ENCODE assay signal across 11 cellular contexts in the genomic region with DNA sequence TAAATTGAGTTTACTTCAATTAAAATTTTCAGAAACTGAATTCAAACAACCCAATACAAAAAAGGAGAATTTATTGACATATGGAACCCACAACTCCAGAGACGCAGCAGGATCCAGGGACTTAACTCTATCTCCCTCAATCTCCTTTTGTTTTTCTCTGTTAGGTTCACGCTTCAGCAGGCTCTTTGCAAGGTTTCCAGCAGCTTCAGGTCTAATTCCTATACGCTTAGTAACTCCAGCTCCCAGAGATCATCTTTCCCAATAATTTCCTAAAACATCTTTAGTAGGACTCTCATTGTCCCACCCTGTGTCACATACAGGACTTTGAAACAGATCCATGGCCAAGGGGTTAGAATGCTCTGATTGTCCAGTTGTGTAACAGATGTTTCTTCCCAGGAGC.
"Had no signal": no experiment of that assay in that cellular context is flagged by ENCODE, and none has a peak within 500 bp of the region (broad histone marks: within the 10 kb centered on the region; RNA-seq: fewer than 3 reads in every experiment).

No MANE protein-coding gene starts in this region.

- H3K4me3 Mint-ChIP-seq: activated naive CD4-positive, alpha-beta T cell treated with anti-CD3 and anti-CD28 coated beads for 36 hours; activated T-helper 1 cell treated with anti-CD3 and anti-CD28 coated beads, Interleukin-12 subunit alpha, Interleukin-12 subunit beta, Interleukin-2, Interleukin-4 antibody, amounts not matched to agents 30 ng/mL and 10 ng/mL and 1 ng/mL, durations not matched to agents 14 hours and 24 hours and 36 hours; nephron had no signal

- H3K4me1 ChIP-seq: ascending aorta, psoas muscle, spleen, stomach, upper lobe of right lung had no signal

- H3K9me3 ChIP-seq: ascending aorta, psoas muscle, spleen, stomach, thoracic aorta, upper lobe of right lung had no signal

- H3K27ac ChIP-seq: ascending aorta, cardiac muscle cell, psoas muscle, spleen, stomach, thoracic aorta, upper lobe of right lung had no signal

- DNase-seq: activated naive CD4-positive, alpha-beta T cell treated with anti-CD3 and anti-CD28 coated beads for 36 hours; islet precursor cell; psoas muscle; spleen; stomach; upper lobe of right lung had no signal

- H3K4me3 ChIP-seq: ascending aorta, cardiac muscle cell, psoas muscle, spleen, stomach, thoracic aorta, upper lobe of right lung had no signal

- H3K4me1 Mint-ChIP-seq: nephron had no signal

- H3K27ac Mint-ChIP-seq: activated naive CD4-positive, alpha-beta T cell treated with anti-CD3 and anti-CD28 coated beads for 36 hours; activated T-helper 1 cell treated with anti-CD3 and anti-CD28 coated beads, Interleukin-12 subunit alpha, Interleukin-12 subunit beta, Interleukin-2, Interleukin-4 antibody, amounts not matched to agents 30 ng/mL and 10 ng/mL and 1 ng/mL, durations not matched to agents 14 hours and 24 hours and 36 hours; nephron had no signal

- H3K27me3 ChIP-seq: ascending aorta, cardiac muscle cell, spleen, stomach, upper lobe of right lung had no signal

- H3K36me3 ChIP-seq: ascending aorta, cardiac muscle cell, spleen, stomach, thoracic aorta, upper lobe of right lung had no signal

- H3K9me3 Mint-ChIP-seq: activated naive CD4-positive, alpha-beta T cell treated with anti-CD3 and anti-CD28 coated beads for 36 hours; activated T-helper 1 cell treated with anti-CD3 and anti-CD28 coated beads, Interleukin-12 subunit alpha, Interleukin-12 subunit beta, Interleukin-2, Interleukin-4 antibody, amounts not matched to agents 30 ng/mL and 10 ng/mL and 1 ng/mL, durations not matched to agents 14 hours and 24 hours and 36 hours; nephron had no signal
